In the genomic region with DNA sequence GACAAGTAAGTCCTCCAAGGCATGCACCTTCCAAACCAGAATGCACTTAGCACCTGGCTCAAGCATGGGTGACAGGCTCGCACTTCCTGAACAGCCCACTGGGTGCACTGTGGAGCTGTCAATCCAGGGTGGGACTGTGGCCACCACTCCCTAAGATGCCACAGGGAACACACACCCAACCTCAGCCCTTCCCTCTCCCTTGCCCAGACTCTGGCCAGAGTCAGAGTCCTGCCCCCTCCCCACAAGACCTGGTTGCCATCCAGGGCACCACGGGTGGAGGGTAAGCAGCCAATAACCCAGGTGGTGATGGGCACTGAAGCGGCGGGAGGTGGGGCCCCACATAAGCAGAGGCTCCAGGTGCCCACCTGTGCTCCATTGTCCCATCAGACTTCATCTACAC, we compare ENCODE assay signal across 8 cellular contexts.
DNase-seq lines count a peak whose midpoint lies in the region; ATAC-seq and TF ChIP-seq lines count a peak whose summit lies in the region.

No MANE protein-coding gene starts in this region.

- no peak for TF ChIP-seq CTCF in IMR-90 (conservative IDR thresholded peaks at IDR 0.05; ENCODE audit: low read depth, low read length)
- peak; percentile 51 for TF ChIP-seq CTCF in epithelial cell of proximal tubule (conservative IDR thresholded peaks at IDR 0.05; ENCODE audit: low read depth, low read length)
- no peak for TF ChIP-seq CTCF in lower leg skin (IDR thresholded peaks at IDR 0.05)

- intact Hi-C loops in IMR-90 (cut with micrococcal nuclease) (loop anchor here (5.0 kb wide), 2 partner anchors 83 to 382 kb away; a partner anchor contains a TSS), lower leg skin (cut with DNase I; ENCODE audit: low total_unique reads) (no loop called here)

- H3K23ac ChIP-seq in IMR-90 (ENCODE audit: low read depth, low read length): no peak overlapping the region

- H4K8ac ChIP-seq in IMR-90 (ENCODE audit: low read depth in 2 of 2, low read length in 2 of 2): no peak overlapping the region

- DNase-seq in ELF-1 (ENCODE audit: low read depth, low spot score): peak; percentile 48
- no peak for DNase-seq in IMR-90
- no peak for DNase-seq in epithelial cell of proximal tubule (ENCODE audit: low read depth)
- no peak for DNase-seq in NCI-H1694 (lab: John Stamatoyannopoulos, UW)
- DNase-seq in NCI-H1092 treated with DMSO at 0.1 percent for 48 hours (lab: John Stamatoyannopoulos, UW): no peak
- DNase-seq in NCI-H2107 treated with DMSO at 0.1 percent for 48 hours (lab: John Stamatoyannopoulos, UW; ENCODE audit: unreplicated experiment): no peak
- DNase-seq in lower leg skin (ENCODE audit: low spot score in 2 of 2): no peak

- no peak overlapping the region; the same call in 1 of the 2 replicates for H3K4ac ChIP-seq in IMR-90 (ENCODE audit: low read depth, low read length)

- 100% methylated on average over 1 of the region's 4 CpGs; no CpG with 5 or more reads in 1 of the 2 experiments for WGBS in IMR-90 (ENCODE audit: extremely low coverage in 2 of 2, insufficient read length in 1 of 2), 2 experiments
- WGBS in lower leg skin, 2 donors: 73 to 95% methylated on average over 4 of the region's 4 CpGs

- H2AK5ac ChIP-seq in IMR-90 (ENCODE audit: low read depth, low read length): peak overlapping the region; percentile 16

- TF ChIP-seq POLR2A in IMR-90 (IDR thresholded peaks at IDR 0.05; ENCODE audit: low read depth, low read length) (no peak), lower leg skin (IDR thresholded peaks at IDR 0.05) (no peak)

- no peak overlapping the region for H3K18ac ChIP-seq in IMR-90 (ENCODE audit: low read depth, low read length)

- no peak overlapping the region for H2AFZ ChIP-seq in IMR-90 (replicated peaks; ENCODE audit: low read length, poor library complexity)

- no peak overlapping the region for H2AK9ac ChIP-seq in IMR-90 (replicated peaks; ENCODE audit: low read depth, low read length, poor library complexity)

- H2BK15ac ChIP-seq in IMR-90 (ENCODE audit: low read depth, low read length): 0 out of 3 replicates have a peak overlapping the region, but pooled peaks have one; percentile 33

- no peaks in the 10 kb centered on the region for H3K27me3 ChIP-seq in IMR-90 (ENCODE audit: control insufficient read depth, insufficient read depth, low read length)

- no peak overlapping the region for H2BK20ac ChIP-seq in IMR-90 (ENCODE audit: low read depth, low read length)

- BruUV-seq in IMR-90 (replicated peaks; lab: Mats Ljungman, UMichigan): no TSS peak

- H3K14ac ChIP-seq in IMR-90 (replicated peaks; ENCODE audit: low read depth, low read length): no peak overlapping the region

- no peaks in the 10 kb centered on the region for H3K9me3 ChIP-seq in IMR-90 (ENCODE audit: control insufficient read depth, insufficient read depth, low read length)

- no peak overlapping the region for H3K4me3 ChIP-seq in IMR-90 (ENCODE audit: insufficient read depth, low read depth, low read length)
- H3K4me3 ChIP-seq in epithelial cell of proximal tubule (ENCODE audit: low read depth, low read length): no peak overlapping the region
- no peak overlapping the region for H3K4me3 ChIP-seq in lower leg skin (ENCODE audit: low read depth, poor library complexity, severe bottlenecking)

- POLR2A ChIA-PET in IMR-90 (lab: Charles Lee; ENCODE audit: unreplicated experiment): no interaction called here

- in situ Hi-C loops in IMR-90 (cut with MboI; ENCODE audit: low sequenced_read_pairs): no loop called here

- H2BK5ac ChIP-seq in IMR-90 (ENCODE audit: low read depth, low read length, poor library complexity, severe bottlenecking): no peak overlapping the region

- CTCF ChIA-PET in IMR-90 (lab: Yijun Ruan, JAX): no interaction called here

- H3K4me1 ChIP-seq in IMR-90 (ENCODE audit: control insufficient read depth, insufficient read depth, low read length): peaks cover 9% of the 10 kb centered on the region

- H3K9me1 ChIP-seq in IMR-90 (ENCODE audit: insufficient read depth, low read length): 0 out of 2 replicates have a peak, but pooled peaks cover 4% of the 10 kb centered on the region

- no peak overlapping the region for H4K91ac ChIP-seq in IMR-90 (ENCODE audit: insufficient read depth, low read depth, low read length)

- no peak overlapping the region for H3K56ac ChIP-seq in IMR-90 (ENCODE audit: extremely low read depth, insufficient read depth, low read length)

- H3K9ac ChIP-seq in IMR-90 (ENCODE audit: low read depth, low read length): no peak overlapping the region

- no peaks in the 10 kb centered on the region for H3K36me3 ChIP-seq in IMR-90 (ENCODE audit: control insufficient read depth, insufficient read depth, low read length)

- H3K4me2 ChIP-seq in IMR-90 (ENCODE audit: low read depth, low read length): no peak overlapping the region

- H2BK120ac ChIP-seq in IMR-90 (ENCODE audit: low read depth, low read length): no peak overlapping the region; the same call in 1 of the 2 replicates

- dilution Hi-C loops in IMR-90 (cut with HindIII; ENCODE audit: low sequenced_read_pairs, unreplicated experiment): no loop called here

- no peaks in the 10 kb centered on the region for H3K79me1 ChIP-seq in IMR-90 (ENCODE audit: low read depth in 1 of 2, low read length in 2 of 2)

- no peaks in the 10 kb centered on the region for H4K20me1 ChIP-seq in IMR-90 (ENCODE audit: insufficient read depth, low read length)

- TF ChIP-seq RAD21 in IMR-90 (IDR thresholded peaks at IDR 0.05; ENCODE audit: low read length): no peak

- no peak overlapping the region for H3K27ac ChIP-seq in IMR-90 (ENCODE audit: insufficient read depth, low read length)

- no peak overlapping the region for H4K5ac ChIP-seq in IMR-90 (ENCODE audit: low read depth, low read length)

- ATAC-seq in GM21381 (IDR thresholded peaks at IDR 0.05; ENCODE audit: unreplicated experiment) (peak; percentile 73), IMR-90 (ENCODE audit: low read depth) (no peak)

TF ChIP-seq in IMR-90, 13 proteins besides CTCF, POLR2A, EP300 and RAD21:
- no peak for TF ChIP-seq MAFK (IDR thresholded peaks at IDR 0.05; ENCODE audit: low read depth, low read length)
